ENCODE assay signal across 4 cellular contexts in genomic region chr16:75676909-75677308, GRCh38. TPM values are rescaled to one million over a fixed set of nuclear protein-coding genes. Genes with fewer than 3 reads are reported as not detected.
"Had no signal": no experiment of that assay in that cellular context is flagged by ENCODE, and none has a peak within 500 bp of the region (broad histone marks: within the 10 kb centered on the region; RNA-seq: fewer than 3 reads in every experiment).

Gene CPHXL2 (minus strand): TSS chr16:75677009. CDS start chr16:75676999, 10 bp downstream.

- ATAC-seq: GM12878 had no signal

- DNase-seq: GDM1, GF-D8 had no signal

- H3K4me3 ChIP-seq: GM12878 had no signal

RNA-seq across cellular contexts. Expression of gene CPHXL2, which starts in this region (rescaled TPM):
- total RNA-seq: G401, GM12878 had no signal
- polyA plus RNA-seq: GM12878 had no signal
